Comparison of ENCODE assay signal across 8 cellular contexts in genomic region chr5:79237735-79238560, GRCh38. TPM values are rescaled to one million over a fixed set of nuclear protein-coding genes. Genes with fewer than 3 reads are reported as not detected.
DNase-seq lines count a peak whose midpoint lies in the region; ATAC-seq and TF ChIP-seq lines count a peak whose summit lies in the region.

No MANE protein-coding gene starts in this region.

- no peak overlapping the region for H3K4ac ChIP-seq in H9 (ENCODE audit: low read depth, low read length)

- no peak overlapping the region for H2BK12ac ChIP-seq in H9 (ENCODE audit: insufficient read length, low read depth, low read length)

- H3K9ac ChIP-seq in H9 (ENCODE audit: extremely low read depth, insufficient read length, low read length) = peak overlapping the region; percentile 71
- H3K9ac ChIP-seq in subcutaneous abdominal adipose tissue (ENCODE audit: low read length in 5 of 5) = peak overlapping the region; percentile 33 to 78 (median 71)

- peaks cover 26 to 28% of the 10 kb centered on the region in 2 experiments for H3K4me1 Mint-ChIP-seq in H9
- peaks cover 50% of the 10 kb centered on the region for H3K4me1 Mint-ChIP-seq in activated T-helper 1 cell treated with anti-CD3 and anti-CD28 coated beads, Interleukin-12 subunit alpha, Interleukin-12 subunit beta, Interleukin-2, Interleukin-4 antibody, amounts not matched to agents 30 ng/mL and 10 ng/mL and 1 ng/mL, durations not matched to agents 14 hours and 24 hours and 36 hours (ENCODE audit: low read depth)
- H3K4me1 Mint-ChIP-seq in immature natural killer cell = peaks cover 52 to 66% of the 10 kb centered on the region in 2 donors

- POLR2A ChIA-PET in AG04450 (lab: Yijun Ruan, JAX) = interaction anchor here (1.6 kb wide), 1 partner anchor 81 kb away, joined by 6 read pairs; no protein-coding TSS in a partner anchor

- H3K27me3 ChIP-seq in AG04450 (ENCODE audit: control insufficient read depth, insufficient read depth, low read length) = no peaks in the 10 kb centered on the region
- H3K27me3 ChIP-seq in H9 (ENCODE audit: insufficient read depth, low read length) = no peaks in the 10 kb centered on the region
- no peaks in the 10 kb centered on the region for H3K27me3 ChIP-seq in subcutaneous abdominal adipose tissue (ENCODE audit: control insufficient read depth in 5 of 5, insufficient read depth in 4 of 5, low read length in 5 of 5)

- no peaks in the 10 kb centered on the region for H4K20me1 ChIP-seq in H9 (ENCODE audit: control insufficient read depth, insufficient read depth, insufficient read length)

- H3K36me3 Mint-ChIP-seq in H9 (ENCODE audit: insufficient read depth in 1 of 3, low read depth in 3 of 3) (peaks cover 0 to 5% (median 2%) of the 10 kb centered on the region in 3 experiments; a peak in 3 of 7 replicates), immature natural killer cell (peaks cover 0 to 7% (median 0%) of the 10 kb centered on the region in 3 donors)
- H3K36me3 Mint-ChIP-seq in activated T-helper 1 cell treated with anti-CD3 and anti-CD28 coated beads, Interleukin-12 subunit alpha, Interleukin-12 subunit beta, Interleukin-2, Interleukin-4 antibody, amounts not matched to agents 30 ng/mL and 10 ng/mL and 1 ng/mL, durations not matched to agents 14 hours and 24 hours and 36 hours (ENCODE audit: low read depth) = peaks cover 4% of the 10 kb centered on the region

- H4K8ac ChIP-seq in H9 (replicated peaks; ENCODE audit: insufficient read length, low read depth, low read length) = no peak overlapping the region

- H3K14ac ChIP-seq in H9 (ENCODE audit: insufficient read depth, low read length) = no peak overlapping the region

- H3K9me3 ChIP-seq in AG04450 (ENCODE audit: control insufficient read depth, insufficient read depth, low read length) = peaks cover 4% of the 10 kb centered on the region; the same call in 1 of the 2 replicates
- no peaks in the 10 kb centered on the region for H3K9me3 ChIP-seq in H9 (ENCODE audit: control insufficient read depth, low read depth, low read length)
- no peaks in the 10 kb centered on the region for H3K9me3 ChIP-seq in subcutaneous abdominal adipose tissue (ENCODE audit: control insufficient read depth in 5 of 5, low read length in 5 of 5)

- intact Hi-C loops in activated T-helper 1 cell treated with anti-CD3 and anti-CD28 coated beads, Interleukin-12 subunit alpha, Interleukin-12 subunit beta, Interleukin-2, Interleukin-4 antibody, amounts not matched to agents 30 ng/mL and 10 ng/mL and 1 ng/mL, durations not matched to agents 14 hours and 24 hours and 36 hours (cut with micrococcal nuclease) = loop anchor here (1.0 to 10.0 kb wide), 9 partner anchors 103 to 1746 kb away; partner anchors contain the start of genes AP3B1, HOMER1, SERINC5 and TENT2

- H3K79me2 ChIP-seq in H9 (ENCODE audit: insufficient read depth, low read length) = peaks cover 3% of the 10 kb centered on the region; the same call in 1 of the 2 replicates

- H3K9me3 Mint-ChIP-seq in H9 (no peaks in the 10 kb centered on the region; a peak in 1 of 5 replicates), immature natural killer cell (no peaks in the 10 kb centered on the region)
- H3K9me3 Mint-ChIP-seq in activated T-helper 1 cell treated with anti-CD3 and anti-CD28 coated beads, Interleukin-12 subunit alpha, Interleukin-12 subunit beta, Interleukin-2, Interleukin-4 antibody, amounts not matched to agents 30 ng/mL and 10 ng/mL and 1 ng/mL, durations not matched to agents 14 hours and 24 hours and 36 hours = no peaks in the 10 kb centered on the region

- H2BK15ac ChIP-seq in H9 (ENCODE audit: low read depth, low read length) = no peak overlapping the region

- H3K4me1 ChIP-seq in H9 (ENCODE audit: insufficient read depth, low read length) (no peaks in the 10 kb centered on the region), subcutaneous abdominal adipose tissue (ENCODE audit: control insufficient read depth in 5 of 5, insufficient read depth in 5 of 5, low read length in 5 of 5) (peaks cover 0 to 34% (median 30%) of the 10 kb centered on the region in 5 donors)

- no peak overlapping the region for H3K56ac ChIP-seq in H9 (ENCODE audit: insufficient read length, low read depth, low read length)

- no peak overlapping the region for H3T11ph ChIP-seq in H9 (ENCODE audit: low read length)

- H3K36me3 ChIP-seq in subcutaneous abdominal adipose tissue (ENCODE audit: control insufficient read depth in 5 of 5, insufficient read depth in 5 of 5, low read length in 5 of 5) = no peaks in the 10 kb centered on the region

- H3K4me3 Mint-ChIP-seq in H9 (peak overlapping the region; percentile 92 to 94), immature natural killer cell (peak overlapping the region; percentile 94 to 97 (median 95))
- peak overlapping the region; percentile 89 for H3K4me3 Mint-ChIP-seq in activated T-helper 1 cell treated with anti-CD3 and anti-CD28 coated beads, Interleukin-12 subunit alpha, Interleukin-12 subunit beta, Interleukin-2, Interleukin-4 antibody, amounts not matched to agents 30 ng/mL and 10 ng/mL and 1 ng/mL, durations not matched to agents 14 hours and 24 hours and 36 hours

- CTCF ChIA-PET in AG04450 (lab: Charles Lee) = interaction anchor here (0.9 to 1.3 kb wide), 3 partner anchors 104 to 227 kb away, joined by 3 to 7 read pairs (median 5); no protein-coding TSS in a partner anchor

- H3K4me3 ChIP-seq in AG04450 (ENCODE audit: low read depth, low read length) (peak overlapping the region; percentile 82), subcutaneous abdominal adipose tissue (ENCODE audit: low read depth in 1 of 5, low read length in 5 of 5) (peak overlapping the region; percentile 65 to 96 (median 79))

- H3K27me3 Mint-ChIP-seq in H9 (ENCODE audit: low read depth) = peaks cover 8% of the 10 kb centered on the region; the same call in 1 of the 2 replicates
- H3K27me3 Mint-ChIP-seq in activated T-helper 1 cell treated with anti-CD3 and anti-CD28 coated beads, Interleukin-12 subunit alpha, Interleukin-12 subunit beta, Interleukin-2, Interleukin-4 antibody, amounts not matched to agents 30 ng/mL and 10 ng/mL and 1 ng/mL, durations not matched to agents 14 hours and 24 hours and 36 hours (ENCODE audit: insufficient read depth) = no peaks in the 10 kb centered on the region
- H3K27me3 Mint-ChIP-seq in immature natural killer cell (ENCODE audit: low read depth in 3 of 3) = peaks cover 6 to 11% (median 7%) of the 10 kb centered on the region in 3 donors

- no peak overlapping the region for H3K23ac ChIP-seq in H9 (ENCODE audit: insufficient read length, low read depth, low read length)

- no peaks in the 10 kb centered on the region for H3K79me1 ChIP-seq in H9 (ENCODE audit: insufficient read depth, low read depth, low read length, poor library complexity, severe bottlenecking)

- no peak overlapping the region for H2AFZ ChIP-seq in H9 (ENCODE audit: low read length)

- no peak overlapping the region for H2AK5ac ChIP-seq in H9 (ENCODE audit: insufficient read length, low read length)

- H3K4me2 ChIP-seq in H9 (ENCODE audit: insufficient read depth, insufficient read length, low read length) = peak overlapping the region; percentile 81

- no CpG with 5 or more reads among the region's 14 CpGs for WGBS in H9 (ENCODE audit: extremely low coverage, insufficient read length, low lambda C conversion rate)

- in situ Hi-C loops in GM13976 (cut with MboI; ENCODE audit: low sequenced_read_pairs, unreplicated experiment) = no loop called here

- no peak overlapping the region for H2BK5ac ChIP-seq in H9 (ENCODE audit: insufficient read length, low read length)

- H4K91ac ChIP-seq in H9 (ENCODE audit: insufficient read length, low read depth, low read length) = no peak overlapping the region

- no peak overlapping the region for H2BK20ac ChIP-seq in H9 (ENCODE audit: low read depth, low read length, poor library complexity, severe bottlenecking)

- no peak overlapping the region for H3K18ac ChIP-seq in H9 (ENCODE audit: insufficient read length, low read depth, low read length)

- H4K5ac ChIP-seq in H9 (ENCODE audit: insufficient read length, low read depth, low read length) = no peak overlapping the region

- TF ChIP-seq CTCF in AG04450 (IDR thresholded peaks at IDR 0.05; ENCODE audit: low read depth, low read length) = no peak
- TF ChIP-seq CTCF in H9 (conservative IDR thresholded peaks at IDR 0.05) = no peak
- TF ChIP-seq CTCF in GM13976 (IDR thresholded peaks at IDR 0.05; ENCODE audit: borderline replicate concordance, control extremely low read depth, extremely low read depth, insufficient read depth, missing control alignments) = no peak

- H3K27ac Mint-ChIP-seq in H9 = no peak overlapping the region; a peak in 2 of 7 replicates
- peak overlapping the region; percentile 82 for H3K27ac Mint-ChIP-seq in activated T-helper 1 cell treated with anti-CD3 and anti-CD28 coated beads, Interleukin-12 subunit alpha, Interleukin-12 subunit beta, Interleukin-2, Interleukin-4 antibody, amounts not matched to agents 30 ng/mL and 10 ng/mL and 1 ng/mL, durations not matched to agents 14 hours and 24 hours and 36 hours
- H3K27ac Mint-ChIP-seq in immature natural killer cell = peak overlapping the region; percentile 84 to 96 (median 92)

- peaks cover 22% of the 10 kb centered on the region for H3K23me2 ChIP-seq in H9 (ENCODE audit: insufficient read length, low read depth, low read length, poor library complexity, severe bottlenecking)

- DNase-seq in AG04450 (ENCODE audit: low read depth, low spot score) (no peak), H9 (no peak), immature natural killer cell (no peak), GM13976 (ENCODE audit: low spot score) (no peak)
- no peak for DNase-seq in activated T-helper 1 cell treated with anti-CD3 and anti-CD28 coated beads, Interleukin-12 subunit alpha, Interleukin-12 subunit beta, Interleukin-2, Interleukin-4 antibody, amounts not matched to agents 30 ng/mL and 10 ng/mL and 1 ng/mL, durations not matched to agents 14 hours and 24 hours and 36 hours (ENCODE audit: low spot score)

- no peak overlapping the region for H3K27ac ChIP-seq in AG04450 (ENCODE audit: low read depth, low read length)
- H3K27ac ChIP-seq in H9 (ENCODE audit: insufficient read length, low read depth, low read length) = no peak overlapping the region
- no peak overlapping the region for H3K27ac ChIP-seq in subcutaneous abdominal adipose tissue (ENCODE audit: low read depth, low read length)

- H2BK120ac ChIP-seq in H9 (ENCODE audit: low read depth, low read length, poor library complexity, severe bottlenecking) = no peak overlapping the region

- ATAC-seq in GM21619 (IDR thresholded peaks at IDR 0.05; ENCODE audit: unreplicated experiment) (no peak), HG02623 (IDR thresholded peaks at IDR 0.05; ENCODE audit: unreplicated experiment) (no peak)

RNA-seq across cellular contexts. Expression of gene JMY, which starts 2.0 kb away (rescaled TPM):
- polyA plus RNA-seq in AG04450 (2011; rRNA removed) (5.8 and 7.2 TPM in 2 replicates), immature natural killer cell (1 to 10 TPM; 2.9 to 6.7 (median 4.3) TPM)
- polyA minus RNA-seq in AG04450 (2011; rRNA and poly(A)+ RNA removed) = 5.9 and 11.8 TPM in 2 replicates
- total RNA-seq in H9 (2021) = 14.2 and 15.2 TPM in 2 replicates
- total RNA-seq in activated T-helper 1 cell treated with anti-CD3 and anti-CD28 coated beads, Interleukin-12 subunit alpha, Interleukin-12 subunit beta, Interleukin-2, Interleukin-4 antibody, amounts not matched to agents 30 ng/mL and 10 ng/mL and 1 ng/mL, durations not matched to agents 14 hours and 24 hours and 36 hours = 5.5 and 5.9 TPM in 2 replicates

Comparison
In these comparisons a context has a peak if more than half of its experiments do, and no peak if none do; other contexts are left out.
1. H3K27ac Mint-ChIP-seq: peak in activated T-helper 1 cell treated with anti-CD3 and anti-CD28 coated beads, Interleukin-12 subunit alpha, Interleukin-12 subunit beta, Interleukin-2, Interleukin-4 antibody, amounts not matched to agents 30 ng/mL and 10 ng/mL and 1 ng/mL, durations not matched to agents 14 hours and 24 hours and 36 hours (single experiment) and immature natural killer cell (6 of 6); none in H9 (0 of 3).
2. Peak in every context shown above with its lines, with median percentiles within 50 percentile points of each other: H3K4me3 Mint-ChIP-seq.